Comparison of ENCODE assay signal across 1 cellular context in the genomic region with DNA sequence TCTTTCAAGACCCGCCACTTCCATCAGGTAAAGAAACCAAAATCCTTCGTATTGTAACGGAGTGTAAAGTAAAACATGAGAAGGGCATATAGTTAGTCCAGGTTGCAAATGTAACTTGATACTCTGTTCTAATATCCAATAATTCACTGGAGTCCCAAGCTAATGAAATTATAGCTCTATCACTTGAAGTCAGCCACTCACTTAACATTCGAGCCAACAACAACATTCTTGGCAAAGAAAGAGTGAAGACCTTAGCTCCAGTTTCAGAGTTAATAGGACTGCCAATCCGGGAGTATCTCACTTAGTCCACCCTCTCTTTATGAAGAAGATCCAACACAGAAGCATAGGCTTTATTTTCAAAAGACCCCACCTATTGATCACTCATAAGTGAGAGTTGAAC.
TF ChIP-seq lines count a peak whose summit lies in the region.

No MANE protein-coding gene starts in this region.

TF ChIP-seq in SK-N-SH, 30 proteins besides CTCF, POLR2A, EP300 and RAD21 (continued from another document):
- TF ChIP-seq, protein P1, sequence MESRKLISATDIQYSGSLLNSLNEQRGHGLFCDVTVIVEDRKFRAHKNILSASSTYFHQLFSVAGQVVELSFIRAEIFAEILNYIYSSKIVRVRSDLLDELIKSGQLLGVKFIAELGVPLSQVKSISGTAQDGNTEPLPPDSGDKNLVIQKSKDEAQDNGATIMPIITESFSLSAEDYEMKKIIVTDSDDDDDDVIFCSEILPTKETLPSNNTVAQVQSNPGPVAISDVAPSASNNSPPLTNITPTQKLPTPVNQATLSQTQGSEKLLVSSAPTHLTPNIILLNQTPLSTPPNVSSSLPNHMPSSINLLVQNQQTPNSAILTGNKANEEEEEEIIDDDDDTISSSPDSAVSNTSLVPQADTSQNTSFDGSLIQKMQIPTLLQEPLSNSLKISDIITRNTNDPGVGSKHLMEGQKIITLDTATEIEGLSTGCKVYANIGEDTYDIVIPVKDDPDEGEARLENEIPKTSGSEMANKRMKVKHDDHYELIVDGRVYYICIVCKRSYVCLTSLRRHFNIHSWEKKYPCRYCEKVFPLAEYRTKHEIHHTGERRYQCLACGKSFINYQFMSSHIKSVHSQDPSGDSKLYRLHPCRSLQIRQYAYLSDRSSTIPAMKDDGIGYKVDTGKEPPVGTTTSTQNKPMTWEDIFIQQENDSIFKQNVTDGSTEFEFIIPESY (IDR thresholded peaks at IDR 0.05; ENCODE audit: borderline replicate concordance, low read depth) = no peak
- TF ChIP-seq EZH2phosphoT487 (IDR thresholded peaks at IDR 0.05; ENCODE audit: borderline replicate concordance, low read depth) = no peak
